31 cellular contexts compared by ENCODE assay signal in genomic region chr10:51297438-51297837, GRCh38.
DNase-seq lines count a peak whose midpoint lies in the region; ATAC-seq, FAIRE-seq and TF ChIP-seq lines count a peak whose summit lies in the region.
"Had no signal": no experiment of that assay in that cellular context is flagged by ENCODE, and none has a peak within 500 bp of the region (broad histone marks: within the 10 kb centered on the region; RNA-seq: fewer than 3 reads in every experiment).

No MANE protein-coding gene starts in this region.

- H3K27me3 Mint-ChIP-seq in astrocyte (ENCODE audit: low read depth, unreplicated experiment) = no peaks in the 10 kb centered on the region
- H3K27me3 Mint-ChIP-seq: activated CD8-positive, alpha-beta T cell treated with anti-CD3 and anti-CD28 coated beads for 36 hours; stimulated activated naive CD8-positive, alpha-beta T cell treated with anti-CD3 and anti-CD28 coated beads, Interleukin-15, Interleukin-2, amounts not matched to agents 100 ng/mL and 50 ng/mL, for 24 hours had no signal

- H3K27ac Mint-ChIP-seq in astrocyte (ENCODE audit: unreplicated experiment) = no peak overlapping the region
- H3K27ac Mint-ChIP-seq: activated CD8-positive, alpha-beta T cell treated with anti-CD3 and anti-CD28 coated beads for 36 hours; stimulated activated naive CD8-positive, alpha-beta T cell treated with anti-CD3 and anti-CD28 coated beads, Interleukin-15, Interleukin-2, amounts not matched to agents 100 ng/mL and 50 ng/mL, for 24 hours had no signal

- no peaks in the 10 kb centered on the region for H3K36me3 ChIP-seq in ACC112 (ENCODE audit: insufficient read depth, low read length)
- H3K36me3 ChIP-seq in astrocyte (ENCODE audit: insufficient read depth, low read length) = no peaks in the 10 kb centered on the region
- H3K36me3 ChIP-seq: BE2C, breast epithelium, gastrocnemius medialis, tibial nerve had no signal

- no peaks in the 10 kb centered on the region for H4K20me1 ChIP-seq in astrocyte (ENCODE audit: insufficient read depth, low read length)

- no peak overlapping the region for H3K4me2 ChIP-seq in astrocyte (ENCODE audit: low read length)
- H3K4me2 ChIP-seq: smooth muscle cell had no signal

- H2AFZ ChIP-seq in ACC112 (ENCODE audit: low read length, unreplicated experiment) (peak overlapping the region; percentile 78), astrocyte (ENCODE audit: low read depth, low read length) (no peak overlapping the region)

- H3K79me2 ChIP-seq in ACC112 (ENCODE audit: control insufficient read depth, insufficient read depth, low read length, unreplicated experiment) = no peaks in the 10 kb centered on the region
- no peaks in the 10 kb centered on the region for H3K79me2 ChIP-seq in astrocyte (ENCODE audit: insufficient read depth, low read length)

- no peaks in the 10 kb centered on the region for H3K9me3 Mint-ChIP-seq in astrocyte (ENCODE audit: unreplicated experiment)
- H3K9me3 Mint-ChIP-seq: activated CD8-positive, alpha-beta T cell treated with anti-CD3 and anti-CD28 coated beads for 36 hours had no signal

- no peak for TF ChIP-seq CTCF in astrocyte (IDR thresholded peaks at IDR 0.05; ENCODE audit: insufficient read depth, low read depth, low read length)
- TF ChIP-seq CTCF in fibroblast of villous mesenchyme (IDR thresholded peaks at IDR 0.05; ENCODE audit: insufficient read depth, low read depth, low read length) = no peak

- H3K27me3 ChIP-seq in ACC112 (ENCODE audit: insufficient read depth, low read length) (no peaks in the 10 kb centered on the region), astrocyte (ENCODE audit: insufficient read depth, low read length) (no peaks in the 10 kb centered on the region)
- H3K27me3 ChIP-seq: BE2C, breast epithelium, gastrocnemius medialis, tibial nerve had no signal

- H3K4me3 Mint-ChIP-seq in astrocyte (ENCODE audit: unreplicated experiment) = no peak overlapping the region
- H3K4me3 Mint-ChIP-seq: activated CD8-positive, alpha-beta T cell treated with anti-CD3 and anti-CD28 coated beads for 36 hours; stimulated activated naive CD8-positive, alpha-beta T cell treated with anti-CD3 and anti-CD28 coated beads, Interleukin-15, Interleukin-2, amounts not matched to agents 100 ng/mL and 50 ng/mL, for 24 hours had no signal

- H3K4me3 ChIP-seq in ACC112 (ENCODE audit: low read depth, low read length) (peak overlapping the region; percentile 7; the same call in 1 of the 2 replicates), astrocyte (ENCODE audit: insufficient read depth, low read depth, low read length) (no peak overlapping the region), fibroblast of villous mesenchyme (ENCODE audit: low read depth, low read length) (no peak overlapping the region)
- H3K4me3 ChIP-seq: breast epithelium, gastrocnemius medialis, lung, smooth muscle cell, tibial nerve had no signal

- no peak overlapping the region for H3K9ac ChIP-seq in astrocyte (ENCODE audit: low read length)

- H3K27ac ChIP-seq in ACC112 (ENCODE audit: low read depth, low read length) (peak overlapping the region; percentile 44; the same call in 1 of the 2 replicates), astrocyte (ENCODE audit: low read depth, low read length) (no peak overlapping the region)
- H3K27ac ChIP-seq: 22Rv1, breast epithelium, gastrocnemius medialis, tibial nerve had no signal

- ATAC-seq in GM19023 (IDR thresholded peaks at IDR 0.05; ENCODE audit: unreplicated experiment) = no peak
- no peak for ATAC-seq in HG03432 (IDR thresholded peaks at IDR 0.05; ENCODE audit: unreplicated experiment)
- ATAC-seq: activated CD8-positive, alpha-beta T cell treated with anti-CD3 and anti-CD28 coated beads for 36 hours; gastrocnemius medialis had no signal

- no peaks in the 10 kb centered on the region for H3K9me3 ChIP-seq in astrocyte (ENCODE audit: insufficient read depth, low read depth, low read length)
- H3K9me3 ChIP-seq: BE2C, breast epithelium, gastrocnemius medialis, tibial nerve had no signal

- FAIRE-seq in astrocyte (lab: Jason Lieb, UNC) = peak; percentile 50
- FAIRE-seq: kidney had no signal

- peaks cover 14% of the 10 kb centered on the region for H3K4me1 Mint-ChIP-seq in astrocyte (ENCODE audit: low read depth, unreplicated experiment)

- H3K36me3 Mint-ChIP-seq in astrocyte (ENCODE audit: low read depth, unreplicated experiment) = no peaks in the 10 kb centered on the region

- H3K4me1 ChIP-seq in ACC112 (ENCODE audit: control insufficient read depth, insufficient read depth, low read length, unreplicated experiment) (peaks cover 34% of the 10 kb centered on the region), astrocyte (ENCODE audit: insufficient read depth, low read length) (peaks cover 6% of the 10 kb centered on the region)
- H3K4me1 ChIP-seq: BE2C, breast epithelium had no signal

- DNase-seq in HT1080 (ENCODE audit: low read depth) (peak; percentile 44), astrocyte (ENCODE audit: low read depth) (peak; percentile 37), fibroblast of villous mesenchyme (ENCODE audit: low read depth) (peak; percentile 17), mucosa of gallbladder (ENCODE audit: low spot score) (no peak)
- no peak for DNase-seq in activated CD4-positive, alpha-beta T cell treated with anti-CD3 and anti-CD28 coated beads for 48 hours
- DNase-seq: activated CD4-positive, CD25-positive, alpha-beta regulatory T cell; activated CD8-positive, alpha-beta T cell treated with anti-CD3 and anti-CD28 coated beads for 36 hours; activated effector memory CD4-positive, alpha-beta T cell treated with anti-CD3 and anti-CD28 coated beads, Interleukin-2, amount 50 U/mL, for 16 hours; activated T-cell treated with anti-CD3 and anti-CD28 coated beads for 4 hours; BE2C; cortex of kidney; gastrocnemius medialis; H7; KG1; kidney; MV-4-11; NCI-H1694 treated with DMSO at 0.1 percent for 48 hours; NCI-H2171 treated with DMSO at 0.1 percent for 48 hours; NCI-H69; RPMI8226; stimulated activated CD4-positive, alpha-beta T cell treated with anti-CD3 and anti-CD28 coated beads, Interleukin-4, amount 100 ng/mL, for 1 hour; T-helper 9 cell had no signal

Comparison
In these comparisons a context has a peak if more than half of its experiments do, and no peak if none do; other contexts are left out.
1. DNase-seq: peak in HT1080 (single experiment), astrocyte (single experiment) and fibroblast of villous mesenchyme (single experiment); none in mucosa of gallbladder (single experiment) and activated CD4-positive, alpha-beta T cell treated with anti-CD3 and anti-CD28 coated beads for 48 hours (single experiment).